19 cellular contexts compared by ENCODE assay signal in the genomic region with DNA sequence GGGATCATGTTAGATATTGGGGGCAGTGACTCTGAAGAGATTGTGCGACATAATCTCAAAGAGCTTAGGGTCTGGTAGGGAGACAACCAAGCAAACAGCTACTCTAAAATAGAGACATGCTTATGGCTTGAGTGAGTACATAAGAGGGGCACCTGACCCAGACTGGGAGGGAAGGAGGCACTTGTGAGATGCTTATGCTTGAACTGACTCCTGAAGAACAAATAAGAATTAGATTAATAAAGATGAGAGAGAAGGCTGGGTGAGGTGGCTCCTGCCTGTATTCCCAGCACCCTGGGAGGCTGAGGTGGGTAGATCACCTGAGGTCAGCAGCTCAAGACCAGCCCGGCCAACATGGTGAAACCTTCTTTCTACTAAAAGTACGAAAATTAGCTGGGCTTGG. TPM values are rescaled to one million over a fixed set of nuclear protein-coding genes. Genes with fewer than 3 reads are reported as not detected.
DNase-seq lines count a peak whose midpoint lies in the region; ATAC-seq and TF ChIP-seq lines count a peak whose summit lies in the region.
"Had no signal": no experiment of that assay in that cellular context is flagged by ENCODE, and none has a peak within 500 bp of the region (broad histone marks: within the 10 kb centered on the region; RNA-seq: fewer than 3 reads in every experiment).

No MANE protein-coding gene starts in this region.

- H3K79me2 ChIP-seq in neural progenitor cell (ENCODE audit: low read depth) = peaks cover 21% of the 10 kb centered on the region

- H3K27ac ChIP-seq in left lung (no peak overlapping the region), neural progenitor cell (no peak overlapping the region), upper lobe of right lung (no peak overlapping the region)
- H3K27ac ChIP-seq: 22Rv1, BLaER1, C4-2B had no signal

- H3K9me3 Mint-ChIP-seq in neural progenitor cell = peaks cover 9% of the 10 kb centered on the region
- H3K9me3 Mint-ChIP-seq: CD8-positive, alpha-beta T cell; H9 had no signal

- H3K4me3 ChIP-seq in left lung (no peak overlapping the region), neural progenitor cell (no peak overlapping the region), upper lobe of right lung (no peak overlapping the region)
- H3K4me3 ChIP-seq: BLaER1, GM23338 had no signal

- H3K36me3 Mint-ChIP-seq in neural progenitor cell = peaks cover 35% of the 10 kb centered on the region
- H3K36me3 Mint-ChIP-seq: CD4-positive, CD25-positive, alpha-beta regulatory T cell; CD8-positive, alpha-beta T cell had no signal

- peaks cover 19% of the 10 kb centered on the region for H3F3A ChIP-seq in neural progenitor cell (ENCODE audit: low read depth)

- H3K27ac Mint-ChIP-seq in neural progenitor cell = no peak overlapping the region
- H3K27ac Mint-ChIP-seq: B cell; CD8-positive, alpha-beta T cell; GM23338 had no signal

- H3K4me1 ChIP-seq in left lung (no peaks in the 10 kb centered on the region), neural progenitor cell (peaks cover 21% of the 10 kb centered on the region), upper lobe of right lung (no peaks in the 10 kb centered on the region)
- H3K4me1 ChIP-seq: BLaER1, Caco-2 had no signal

- H3K9me3 ChIP-seq in left lung (no peaks in the 10 kb centered on the region), neural progenitor cell (ENCODE audit: low read depth) (no peaks in the 10 kb centered on the region), upper lobe of right lung (no peaks in the 10 kb centered on the region)
- H3K9me3 ChIP-seq: BLaER1, Caco-2 had no signal

- H4K20me1 ChIP-seq in neural progenitor cell (ENCODE audit: low read depth) = no peaks in the 10 kb centered on the region
- H4K20me1 ChIP-seq: BLaER1 had no signal

- H3K9ac ChIP-seq in neural progenitor cell = no peak overlapping the region
- H3K9ac ChIP-seq: BLaER1 had no signal

- H3K4me1 Mint-ChIP-seq in neural progenitor cell = peaks cover 25% of the 10 kb centered on the region
- H3K4me1 Mint-ChIP-seq: B cell had no signal

- peak; percentile 85 for ATAC-seq in left lung
- peak; percentile 80 for ATAC-seq in upper lobe of right lung
- ATAC-seq: CD8-positive, alpha-beta T cell; GM23338; HCT116 had no signal

- no peak for TF ChIP-seq CTCF in left lung (IDR thresholded peaks at IDR 0.05)
- TF ChIP-seq CTCF in neural progenitor cell (IDR thresholded peaks at IDR 0.05) = no peak
- no peak for TF ChIP-seq CTCF in upper lobe of right lung (IDR thresholded peaks at IDR 0.05)

- peaks cover 2% of the 10 kb centered on the region for H3K27me3 Mint-ChIP-seq in neural progenitor cell (ENCODE audit: insufficient read depth, low read depth)
- H3K27me3 Mint-ChIP-seq: B cell; CD4-positive, CD25-positive, alpha-beta regulatory T cell had no signal

- no peak overlapping the region for H3K4me2 ChIP-seq in neural progenitor cell
- H3K4me2 ChIP-seq: BLaER1, GM23338 had no signal

- intact Hi-C loops in left lung (cut with DNase I) (no loop called here), upper lobe of right lung (cut with DNase I) (no loop called here)

- H3K27me3 ChIP-seq in left lung (no peaks in the 10 kb centered on the region), neural progenitor cell (no peaks in the 10 kb centered on the region), upper lobe of right lung (no peaks in the 10 kb centered on the region)
- H3K27me3 ChIP-seq: BLaER1 had no signal

- no peak overlapping the region for H2AFZ ChIP-seq in neural progenitor cell (replicated peaks)
- H2AFZ ChIP-seq: GM23338 had no signal

- H3K36me3 ChIP-seq in left lung (no peaks in the 10 kb centered on the region), neural progenitor cell (no peaks in the 10 kb centered on the region), upper lobe of right lung (no peaks in the 10 kb centered on the region)
- H3K36me3 ChIP-seq: BLaER1 had no signal

- peak; percentile 16 for DNase-seq in DMS53 (lab: John Stamatoyannopoulos, UW)
- no peak for DNase-seq in DMS53 treated with DMSO at 0.1 percent for 48 hours (lab: John Stamatoyannopoulos, UW; ENCODE audit: unreplicated experiment)
- peak in 1 of 2 donors; percentile 43 for DNase-seq in left lung
- DNase-seq in neural progenitor cell (ENCODE audit: low spot score) = no peak
- DNase-seq in upper lobe of right lung = no peak
- DNase-seq in NCI-H1105 treated with DMSO at 0.1 percent for 48 hours (lab: John Stamatoyannopoulos, UW) = no peak
- DNase-seq in SIG-M5 (lab: John Stamatoyannopoulos, UW) = no peak
- DNase-seq: Caco-2; CD4-positive, CD25-positive, alpha-beta regulatory T cell; CD8-positive, alpha-beta T cell; DMS153; DND-41; H9 had no signal

- peak overlapping the region; percentile 59 for H3K4me3 Mint-ChIP-seq in neural progenitor cell
- H3K4me3 Mint-ChIP-seq: B cell; CD4-positive, CD25-positive, alpha-beta regulatory T cell; CD8-positive, alpha-beta T cell; GM23338; H9 had no signal

RNA-seq across cellular contexts. Expression of a gene that starts 19.1 kb away (rescaled TPM):
- total RNA-seq in left lung (10 to 100 TPM; 17.2 to 39.0 TPM), neural progenitor cell (ENCODE audit: low replicate concordance) (21.0 and 25.5 TPM in 2 replicates), upper lobe of right lung (37.9 TPM)
